1 cellular context compared by ENCODE assay signal in the genomic region with DNA sequence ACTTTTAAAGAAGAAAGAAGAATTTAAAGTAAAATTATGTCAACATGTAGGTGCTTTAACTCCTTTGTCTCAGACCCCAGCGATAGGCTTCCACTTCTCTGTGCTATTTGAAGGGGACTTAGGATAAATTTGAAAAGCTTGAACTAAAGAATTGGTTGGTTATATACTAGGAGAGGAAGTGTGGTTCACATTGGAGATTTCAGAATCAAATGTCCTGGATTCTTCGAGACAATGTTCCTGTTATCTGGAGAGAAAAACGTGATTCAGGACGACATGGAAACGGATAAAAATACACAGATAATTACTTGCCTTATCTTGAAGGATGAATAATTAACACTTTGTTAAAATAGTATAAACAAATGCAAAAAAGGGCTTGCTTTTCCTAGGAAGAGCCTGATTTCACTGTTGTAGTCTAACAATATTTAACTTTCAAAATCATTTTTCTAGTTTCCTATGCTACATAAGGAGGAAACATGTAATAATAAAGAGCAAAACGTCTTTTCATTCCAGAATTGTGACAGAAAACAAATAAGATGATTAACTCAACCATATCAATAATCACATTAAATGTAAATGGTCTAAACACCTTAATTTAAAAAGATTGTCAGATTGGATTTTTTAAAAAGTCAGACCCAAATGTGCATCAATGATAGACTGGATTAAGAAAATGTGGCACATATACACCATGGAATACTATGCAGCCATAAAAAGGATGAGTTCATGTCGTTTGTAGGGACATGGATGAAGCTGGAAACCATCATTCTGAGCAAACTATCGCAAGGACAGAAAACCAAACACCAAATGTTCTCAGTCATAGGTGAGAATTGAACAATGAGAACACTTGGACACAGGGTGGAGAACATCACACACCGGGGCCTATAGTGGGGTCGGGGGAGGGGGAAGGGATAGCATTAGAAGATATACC.
TF ChIP-seq lines count a peak whose summit lies in the region.

No MANE protein-coding gene starts in this region.

TF ChIP-seq in K562, 482 proteins besides CTCF, POLR2A, EP300 and RAD21:
- TF ChIP-seq, protein P1, sequence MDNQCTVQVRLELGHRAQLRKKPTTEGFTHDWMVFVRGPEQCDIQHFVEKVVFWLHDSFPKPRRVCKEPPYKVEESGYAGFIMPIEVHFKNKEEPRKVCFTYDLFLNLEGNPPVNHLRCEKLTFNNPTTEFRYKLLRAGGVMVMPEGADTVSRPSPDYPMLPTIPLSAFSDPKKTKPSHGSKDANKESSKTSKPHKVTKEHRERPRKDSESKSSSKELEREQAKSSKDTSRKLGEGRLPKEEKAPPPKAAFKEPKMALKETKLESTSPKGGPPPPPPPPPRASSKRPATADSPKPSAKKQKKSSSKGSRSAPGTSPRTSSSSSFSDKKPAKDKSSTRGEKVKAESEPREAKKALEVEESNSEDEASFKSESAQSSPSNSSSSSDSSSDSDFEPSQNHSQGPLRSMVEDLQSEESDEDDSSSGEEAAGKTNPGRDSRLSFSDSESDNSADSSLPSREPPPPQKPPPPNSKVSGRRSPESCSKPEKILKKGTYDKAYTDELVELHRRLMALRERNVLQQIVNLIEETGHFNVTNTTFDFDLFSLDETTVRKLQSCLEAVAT (IDR thresholded peaks at IDR 0.05): no peak
- no peak for TF ChIP-seq MBD2 (IDR thresholded peaks at IDR 0.05; ENCODE audit: borderline replicate concordance, low read depth)
- no peak for TF ChIP-seq FOXJ2 (tag; IDR thresholded peaks at IDR 0.05)
- no peak for TF ChIP-seq GATAD2A (IDR thresholded peaks at IDR 0.05)
- no peak for TF ChIP-seq ZFX (CRISPR knock-in tag; IDR thresholded peaks at IDR 0.05)
- TF ChIP-seq SPI1 (IDR thresholded peaks at IDR 0.05; ENCODE audit: borderline replicate concordance, low read depth, low read length): peak; percentile 29; the same call in 1 of the 2 replicates
- TF ChIP-seq TOE1 (IDR thresholded peaks at IDR 0.05; ENCODE audit: borderline replicate concordance): no peak
- no peak for TF ChIP-seq TOE1 (CRISPR knock-in tag; IDR thresholded peaks at IDR 0.05; ENCODE audit: borderline replicate concordance, low read depth)
- peak; percentile 91 for TF ChIP-seq ZNF507 (tag; conservative IDR thresholded peaks at IDR 0.05)
- no peak for TF ChIP-seq ZNF124 (CRISPR knock-in tag; IDR thresholded peaks at IDR 0.05)
- TF ChIP-seq, protein P2, sequence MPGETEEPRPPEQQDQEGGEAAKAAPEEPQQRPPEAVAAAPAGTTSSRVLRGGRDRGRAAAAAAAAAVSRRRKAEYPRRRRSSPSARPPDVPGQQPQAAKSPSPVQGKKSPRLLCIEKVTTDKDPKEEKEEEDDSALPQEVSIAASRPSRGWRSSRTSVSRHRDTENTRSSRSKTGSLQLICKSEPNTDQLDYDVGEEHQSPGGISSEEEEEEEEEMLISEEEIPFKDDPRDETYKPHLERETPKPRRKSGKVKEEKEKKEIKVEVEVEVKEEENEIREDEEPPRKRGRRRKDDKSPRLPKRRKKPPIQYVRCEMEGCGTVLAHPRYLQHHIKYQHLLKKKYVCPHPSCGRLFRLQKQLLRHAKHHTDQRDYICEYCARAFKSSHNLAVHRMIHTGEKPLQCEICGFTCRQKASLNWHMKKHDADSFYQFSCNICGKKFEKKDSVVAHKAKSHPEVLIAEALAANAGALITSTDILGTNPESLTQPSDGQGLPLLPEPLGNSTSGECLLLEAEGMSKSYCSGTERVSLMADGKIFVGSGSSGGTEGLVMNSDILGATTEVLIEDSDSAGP (CRISPR knock-in tag; IDR thresholded peaks at IDR 0.05): no peak
- TF ChIP-seq RBM25 (IDR thresholded peaks at IDR 0.05; ENCODE audit: low read depth, low read length, severe bottlenecking): peak; percentile 42
- TF ChIP-seq MAFF (IDR thresholded peaks at IDR 0.05; ENCODE audit: low read length): no peak
- TF ChIP-seq SIRT6 (IDR thresholded peaks at IDR 0.05; ENCODE audit: low read depth, low read length): no peak
- TF ChIP-seq, protein P3, sequence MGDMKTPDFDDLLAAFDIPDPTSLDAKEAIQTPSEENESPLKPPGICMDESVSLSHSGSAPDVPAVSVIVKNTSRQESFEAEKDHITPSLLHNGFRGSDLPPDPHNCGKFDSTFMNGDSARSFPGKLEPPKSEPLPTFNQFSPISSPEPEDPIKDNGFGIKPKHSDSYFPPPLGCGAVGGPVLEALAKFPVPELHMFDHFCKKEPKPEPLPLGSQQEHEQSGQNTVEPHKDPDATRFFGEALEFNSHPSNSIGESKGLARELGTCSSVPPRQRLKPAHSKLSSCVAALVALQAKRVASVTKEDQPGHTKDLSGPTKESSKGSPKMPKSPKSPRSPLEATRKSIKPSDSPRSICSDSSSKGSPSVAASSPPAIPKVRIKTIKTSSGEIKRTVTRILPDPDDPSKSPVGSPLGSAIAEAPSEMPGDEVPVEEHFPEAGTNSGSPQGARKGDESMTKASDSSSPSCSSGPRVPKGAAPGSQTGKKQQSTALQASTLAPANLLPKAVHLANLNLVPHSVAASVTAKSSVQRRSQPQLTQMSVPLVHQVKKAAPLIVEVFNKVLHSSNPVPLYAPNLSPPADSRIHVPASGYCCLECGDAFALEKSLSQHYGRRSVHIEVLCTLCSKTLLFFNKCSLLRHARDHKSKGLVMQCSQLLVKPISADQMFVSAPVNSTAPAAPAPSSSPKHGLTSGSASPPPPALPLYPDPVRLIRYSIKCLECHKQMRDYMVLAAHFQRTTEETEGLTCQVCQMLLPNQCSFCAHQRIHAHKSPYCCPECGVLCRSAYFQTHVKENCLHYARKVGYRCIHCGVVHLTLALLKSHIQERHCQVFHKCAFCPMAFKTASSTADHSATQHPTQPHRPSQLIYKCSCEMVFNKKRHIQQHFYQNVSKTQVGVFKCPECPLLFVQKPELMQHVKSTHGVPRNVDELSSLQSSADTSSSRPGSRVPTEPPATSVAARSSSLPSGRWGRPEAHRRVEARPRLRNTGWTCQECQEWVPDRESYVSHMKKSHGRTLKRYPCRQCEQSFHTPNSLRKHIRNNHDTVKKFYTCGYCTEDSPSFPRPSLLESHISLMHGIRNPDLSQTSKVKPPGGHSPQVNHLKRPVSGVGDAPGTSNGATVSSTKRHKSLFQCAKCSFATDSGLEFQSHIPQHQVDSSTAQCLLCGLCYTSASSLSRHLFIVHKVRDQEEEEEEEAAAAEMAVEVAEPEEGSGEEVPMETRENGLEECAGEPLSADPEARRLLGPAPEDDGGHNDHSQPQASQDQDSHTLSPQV (IDR thresholded peaks at IDR 0.05): 0 out of 2 replicates have a peak, but pooled peaks have one; percentile 26
- TF ChIP-seq, protein P4, sequence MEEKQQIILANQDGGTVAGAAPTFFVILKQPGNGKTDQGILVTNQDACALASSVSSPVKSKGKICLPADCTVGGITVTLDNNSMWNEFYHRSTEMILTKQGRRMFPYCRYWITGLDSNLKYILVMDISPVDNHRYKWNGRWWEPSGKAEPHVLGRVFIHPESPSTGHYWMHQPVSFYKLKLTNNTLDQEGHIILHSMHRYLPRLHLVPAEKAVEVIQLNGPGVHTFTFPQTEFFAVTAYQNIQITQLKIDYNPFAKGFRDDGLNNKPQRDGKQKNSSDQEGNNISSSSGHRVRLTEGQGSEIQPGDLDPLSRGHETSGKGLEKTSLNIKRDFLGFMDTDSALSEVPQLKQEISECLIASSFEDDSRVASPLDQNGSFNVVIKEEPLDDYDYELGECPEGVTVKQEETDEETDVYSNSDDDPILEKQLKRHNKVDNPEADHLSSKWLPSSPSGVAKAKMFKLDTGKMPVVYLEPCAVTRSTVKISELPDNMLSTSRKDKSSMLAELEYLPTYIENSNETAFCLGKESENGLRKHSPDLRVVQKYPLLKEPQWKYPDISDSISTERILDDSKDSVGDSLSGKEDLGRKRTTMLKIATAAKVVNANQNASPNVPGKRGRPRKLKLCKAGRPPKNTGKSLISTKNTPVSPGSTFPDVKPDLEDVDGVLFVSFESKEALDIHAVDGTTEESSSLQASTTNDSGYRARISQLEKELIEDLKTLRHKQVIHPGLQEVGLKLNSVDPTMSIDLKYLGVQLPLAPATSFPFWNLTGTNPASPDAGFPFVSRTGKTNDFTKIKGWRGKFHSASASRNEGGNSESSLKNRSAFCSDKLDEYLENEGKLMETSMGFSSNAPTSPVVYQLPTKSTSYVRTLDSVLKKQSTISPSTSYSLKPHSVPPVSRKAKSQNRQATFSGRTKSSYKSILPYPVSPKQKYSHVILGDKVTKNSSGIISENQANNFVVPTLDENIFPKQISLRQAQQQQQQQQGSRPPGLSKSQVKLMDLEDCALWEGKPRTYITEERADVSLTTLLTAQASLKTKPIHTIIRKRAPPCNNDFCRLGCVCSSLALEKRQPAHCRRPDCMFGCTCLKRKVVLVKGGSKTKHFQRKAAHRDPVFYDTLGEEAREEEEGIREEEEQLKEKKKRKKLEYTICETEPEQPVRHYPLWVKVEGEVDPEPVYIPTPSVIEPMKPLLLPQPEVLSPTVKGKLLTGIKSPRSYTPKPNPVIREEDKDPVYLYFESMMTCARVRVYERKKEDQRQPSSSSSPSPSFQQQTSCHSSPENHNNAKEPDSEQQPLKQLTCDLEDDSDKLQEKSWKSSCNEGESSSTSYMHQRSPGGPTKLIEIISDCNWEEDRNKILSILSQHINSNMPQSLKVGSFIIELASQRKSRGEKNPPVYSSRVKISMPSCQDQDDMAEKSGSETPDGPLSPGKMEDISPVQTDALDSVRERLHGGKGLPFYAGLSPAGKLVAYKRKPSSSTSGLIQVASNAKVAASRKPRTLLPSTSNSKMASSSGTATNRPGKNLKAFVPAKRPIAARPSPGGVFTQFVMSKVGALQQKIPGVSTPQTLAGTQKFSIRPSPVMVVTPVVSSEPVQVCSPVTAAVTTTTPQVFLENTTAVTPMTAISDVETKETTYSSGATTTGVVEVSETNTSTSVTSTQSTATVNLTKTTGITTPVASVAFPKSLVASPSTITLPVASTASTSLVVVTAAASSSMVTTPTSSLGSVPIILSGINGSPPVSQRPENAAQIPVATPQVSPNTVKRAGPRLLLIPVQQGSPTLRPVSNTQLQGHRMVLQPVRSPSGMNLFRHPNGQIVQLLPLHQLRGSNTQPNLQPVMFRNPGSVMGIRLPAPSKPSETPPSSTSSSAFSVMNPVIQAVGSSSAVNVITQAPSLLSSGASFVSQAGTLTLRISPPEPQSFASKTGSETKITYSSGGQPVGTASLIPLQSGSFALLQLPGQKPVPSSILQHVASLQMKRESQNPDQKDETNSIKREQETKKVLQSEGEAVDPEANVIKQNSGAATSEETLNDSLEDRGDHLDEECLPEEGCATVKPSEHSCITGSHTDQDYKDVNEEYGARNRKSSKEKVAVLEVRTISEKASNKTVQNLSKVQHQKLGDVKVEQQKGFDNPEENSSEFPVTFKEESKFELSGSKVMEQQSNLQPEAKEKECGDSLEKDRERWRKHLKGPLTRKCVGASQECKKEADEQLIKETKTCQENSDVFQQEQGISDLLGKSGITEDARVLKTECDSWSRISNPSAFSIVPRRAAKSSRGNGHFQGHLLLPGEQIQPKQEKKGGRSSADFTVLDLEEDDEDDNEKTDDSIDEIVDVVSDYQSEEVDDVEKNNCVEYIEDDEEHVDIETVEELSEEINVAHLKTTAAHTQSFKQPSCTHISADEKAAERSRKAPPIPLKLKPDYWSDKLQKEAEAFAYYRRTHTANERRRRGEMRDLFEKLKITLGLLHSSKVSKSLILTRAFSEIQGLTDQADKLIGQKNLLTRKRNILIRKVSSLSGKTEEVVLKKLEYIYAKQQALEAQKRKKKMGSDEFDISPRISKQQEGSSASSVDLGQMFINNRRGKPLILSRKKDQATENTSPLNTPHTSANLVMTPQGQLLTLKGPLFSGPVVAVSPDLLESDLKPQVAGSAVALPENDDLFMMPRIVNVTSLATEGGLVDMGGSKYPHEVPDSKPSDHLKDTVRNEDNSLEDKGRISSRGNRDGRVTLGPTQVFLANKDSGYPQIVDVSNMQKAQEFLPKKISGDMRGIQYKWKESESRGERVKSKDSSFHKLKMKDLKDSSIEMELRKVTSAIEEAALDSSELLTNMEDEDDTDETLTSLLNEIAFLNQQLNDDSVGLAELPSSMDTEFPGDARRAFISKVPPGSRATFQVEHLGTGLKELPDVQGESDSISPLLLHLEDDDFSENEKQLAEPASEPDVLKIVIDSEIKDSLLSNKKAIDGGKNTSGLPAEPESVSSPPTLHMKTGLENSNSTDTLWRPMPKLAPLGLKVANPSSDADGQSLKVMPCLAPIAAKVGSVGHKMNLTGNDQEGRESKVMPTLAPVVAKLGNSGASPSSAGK (IDR thresholded peaks at IDR 0.05): 0 out of 2 replicates have a peak, but pooled peaks have one; percentile 6
- TF ChIP-seq KDM1A (IDR thresholded peaks at IDR 0.05): peak in 1 of 2 experiments; percentile 53; a peak in 2 of 4 replicates
- no peak for TF ChIP-seq SNRNP70 (optimal IDR thresholded peaks at IDR 0.05; ENCODE audit: low read depth, low read length)
- TF ChIP-seq FOXJ3 (CRISPR knock-in tag; IDR thresholded peaks at IDR 0.05): no peak
- no peak for TF ChIP-seq NFE2 (IDR thresholded peaks at IDR 0.05; ENCODE audit: low read depth)
- peak; percentile 77 for TF ChIP-seq ZNF146 (CRISPR knock-in tag; IDR thresholded peaks at IDR 0.05; ENCODE audit: unreplicated experiment)
- TF ChIP-seq, protein P5, sequence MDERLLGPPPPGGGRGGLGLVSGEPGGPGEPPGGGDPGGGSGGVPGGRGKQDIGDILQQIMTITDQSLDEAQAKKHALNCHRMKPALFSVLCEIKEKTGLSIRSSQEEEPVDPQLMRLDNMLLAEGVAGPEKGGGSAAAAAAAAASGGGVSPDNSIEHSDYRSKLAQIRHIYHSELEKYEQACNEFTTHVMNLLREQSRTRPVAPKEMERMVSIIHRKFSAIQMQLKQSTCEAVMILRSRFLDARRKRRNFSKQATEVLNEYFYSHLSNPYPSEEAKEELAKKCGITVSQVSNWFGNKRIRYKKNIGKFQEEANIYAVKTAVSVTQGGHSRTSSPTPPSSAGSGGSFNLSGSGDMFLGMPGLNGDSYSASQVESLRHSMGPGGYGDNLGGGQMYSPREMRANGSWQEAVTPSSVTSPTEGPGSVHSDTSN (CRISPR knock-in tag; IDR thresholded peaks at IDR 0.05; ENCODE audit: low read depth): no peak
- TF ChIP-seq, protein P5 (tag; conservative IDR thresholded peaks at IDR 0.05; ENCODE audit: low read depth): no peak
- TF ChIP-seq, protein P6, sequence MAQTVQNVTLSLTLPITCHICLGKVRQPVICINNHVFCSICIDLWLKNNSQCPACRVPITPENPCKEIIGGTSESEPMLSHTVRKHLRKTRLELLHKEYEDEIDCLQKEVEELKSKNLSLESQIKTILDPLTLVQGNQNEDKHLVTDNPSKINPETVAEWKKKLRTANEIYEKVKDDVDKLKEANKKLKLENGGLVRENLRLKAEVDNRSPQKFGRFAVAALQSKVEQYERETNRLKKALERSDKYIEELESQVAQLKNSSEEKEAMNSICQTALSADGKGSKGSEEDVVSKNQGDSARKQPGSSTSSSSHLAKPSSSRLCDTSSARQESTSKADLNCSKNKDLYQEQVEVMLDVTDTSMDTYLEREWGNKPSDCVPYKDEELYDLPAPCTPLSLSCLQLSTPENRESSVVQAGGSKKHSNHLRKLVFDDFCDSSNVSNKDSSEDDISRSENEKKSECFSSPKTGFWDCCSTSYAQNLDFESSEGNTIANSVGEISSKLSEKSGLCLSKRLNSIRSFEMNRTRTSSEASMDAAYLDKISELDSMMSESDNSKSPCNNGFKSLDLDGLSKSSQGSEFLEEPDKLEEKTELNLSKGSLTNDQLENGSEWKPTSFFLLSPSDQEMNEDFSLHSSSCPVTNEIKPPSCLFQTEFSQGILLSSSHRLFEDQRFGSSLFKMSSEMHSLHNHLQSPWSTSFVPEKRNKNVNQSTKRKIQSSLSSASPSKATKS (CRISPR knock-in tag; IDR thresholded peaks at IDR 0.05): no peak
- no peak for TF ChIP-seq ZNF274 (IDR thresholded peaks at IDR 0.05; ENCODE audit: borderline replicate concordance, low read depth, low read length)
- TF ChIP-seq BCOR (IDR thresholded peaks at IDR 0.05): 0 out of 2 replicates have a peak, but pooled peaks have one; percentile 55
TF ChIP-seq in K562: peak in this region for 8.
